19 cellular contexts compared by ENCODE assay signal in genomic region chr11:48123249-48123875, GRCh38.
"Had no signal": no experiment of that assay in that cellular context is flagged by ENCODE, and none has a peak within 500 bp of the region (broad histone marks: within the 10 kb centered on the region; RNA-seq: fewer than 3 reads in every experiment).

No MANE protein-coding gene starts in this region.

- FAIRE-seq: endometrium, pancreas, small intestine had no signal

- H3K9me3 ChIP-seq: colonic mucosa, gastrocnemius medialis, left lung, pancreas, right lobe of liver, thoracic aorta had no signal

- H3K4me3 ChIP-seq: colonic mucosa, gastrocnemius medialis, left lung, pancreas, right lobe of liver, thoracic aorta had no signal

- H3K27ac ChIP-seq: colonic mucosa, gastrocnemius medialis, left lung, pancreas, right lobe of liver, thoracic aorta had no signal

- ATAC-seq: activated CD4-positive, CD25-positive, alpha-beta regulatory T cell treated with anti-CD3 and anti-CD28 coated beads, Interleukin-2, amount 50 U/mL, for 24 hours; activated CD8-positive, alpha-beta T cell treated with anti-CD3 and anti-CD28 coated beads, Interleukin-2, amount 10 ng/mL, durations not matched to agents 7 days and 5 days; activated T-cell treated with anti-CD3 and anti-CD28 coated beads, Interleukin-2, amount 50 U/mL, for 72 hours; gastrocnemius medialis; left lung; naive thymus-derived CD8-positive, alpha-beta T cell; pancreas; right lobe of liver had no signal

- H3K27me3 ChIP-seq: colonic mucosa, gastrocnemius medialis, left lung, pancreas, right lobe of liver had no signal

- H3K4me1 ChIP-seq: colonic mucosa, gastrocnemius medialis, left lung, pancreas, right lobe of liver had no signal

- DNase-seq: activated CD4-positive, alpha-beta T cell treated with anti-CD3 and anti-CD28 coated beads, Interleukin-2, amount 10 ng/mL, durations not matched to agents 7 days and 5 days; activated CD8-positive, alpha-beta memory T cell treated with anti-CD3 and anti-CD28 coated beads, Interleukin-2, amount 50 U/mL, for 4 hours; activated CD8-positive, alpha-beta T cell treated with anti-CD3 and anti-CD28 coated beads, Interleukin-2, amount 10 ng/mL, durations not matched to agents 7 days and 5 days; activated gamma-delta T cell; activated T-cell treated with anti-CD3 and anti-CD28 coated beads, Interleukin-2, amount 50 U/mL, for 72 hours; caudate nucleus; colonic mucosa; gastrocnemius medialis; left lung; naive thymus-derived CD8-positive, alpha-beta T cell; pancreas; small intestine; stimulated activated CD4-positive, alpha-beta T cell treated with anti-CD3 and anti-CD28 coated beads, Interleukin-15, amount 100 ng/mL, for 24 hours; stimulated activated CD4-positive, alpha-beta T cell treated with anti-CD3 and anti-CD28 coated beads, Interleukin-2, amount 100 ng/mL, for 48 hours; T1000 had no signal
